Comparison of ENCODE assay signal across 8 cellular contexts in the genomic region with DNA sequence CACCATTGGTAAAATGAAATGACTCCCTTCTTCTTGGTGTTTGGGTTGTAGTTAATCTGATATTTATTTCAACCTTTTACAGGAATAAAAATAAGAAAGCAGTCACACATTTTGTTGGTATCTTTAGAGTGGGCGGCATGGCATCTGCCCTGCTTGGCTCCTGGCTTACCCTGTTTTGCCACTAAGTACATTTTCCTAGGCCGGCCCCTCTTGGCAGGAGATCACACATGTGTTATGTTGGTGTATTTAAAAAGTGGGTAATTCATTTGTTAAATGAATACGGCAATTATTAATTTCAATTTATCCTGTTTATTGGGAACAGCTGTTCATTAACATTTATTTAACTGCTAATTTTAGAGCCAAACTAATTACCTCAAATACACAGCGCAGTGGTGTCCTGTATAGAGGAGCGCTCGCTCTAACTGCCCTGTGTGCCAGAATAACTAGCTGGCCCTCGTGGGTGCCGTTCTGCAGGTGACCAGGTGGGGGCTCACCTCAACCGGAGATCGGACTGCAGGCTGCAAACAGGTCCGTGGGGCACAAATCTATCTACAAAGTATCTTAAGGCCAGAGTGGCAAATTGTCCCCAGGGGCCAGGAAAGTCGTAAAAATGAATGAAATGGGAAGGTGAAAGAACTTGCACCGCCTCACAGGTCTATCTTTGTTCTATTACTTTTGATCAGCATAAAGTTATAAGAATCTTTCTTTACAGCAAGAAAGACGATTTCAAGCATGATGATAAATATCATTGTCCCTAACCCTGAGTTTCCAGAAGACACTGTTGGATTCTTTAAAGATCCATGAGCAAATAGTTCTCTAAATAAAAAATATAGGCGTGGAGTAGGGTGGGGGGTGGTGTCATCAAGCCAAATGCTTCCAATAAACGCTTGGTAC. TPM values are rescaled to one million over a fixed set of nuclear protein-coding genes. Genes with fewer than 3 reads are reported as not detected.
DNase-seq lines count a peak whose midpoint lies in the region; ATAC-seq and TF ChIP-seq lines count a peak whose summit lies in the region.

No MANE protein-coding gene starts in this region.

- H3K4me1 ChIP-seq in stomach, result peaks cover 0 to 5% (median 0%) of the 10 kb centered on the region in 4 donors

- no peak for TF ChIP-seq EP300 in neural cell (conservative IDR thresholded peaks at IDR 0.05; ENCODE audit: poor library complexity, severe bottlenecking)
- no peak for TF ChIP-seq EP300 in stomach (IDR thresholded peaks at IDR 0.05)

- intact Hi-C loops in stomach (cut with DNase I; ENCODE audit: low total_unique reads), result loop anchor here (5.0 kb wide), 1 partner anchor 425 kb away; no protein-coding TSS in a partner anchor

- DNase-seq in DMS 273 (lab: John Stamatoyannopoulos, UW; ENCODE audit: unreplicated experiment), result peak; percentile 91
- peak; percentile 43 for DNase-seq in NOMO-1 treated with DMSO at 0.1 percent for 48 hours (lab: John Stamatoyannopoulos, UW; ENCODE audit: unreplicated experiment)
- peak; percentile 57 for DNase-seq in activated T-cell treated with anti-CD3 and anti-CD28 coated beads for 1 hour (ENCODE audit: low read depth)
- peak; percentile 80 for DNase-seq in stomach

- TF ChIP-seq RAD21 in neural cell (conservative IDR thresholded peaks at IDR 0.05), result peak; percentile 97

- no peak overlapping the region for H2AFZ ChIP-seq in neural cell (ENCODE audit: low read depth, low read length)

- H3K9me3 ChIP-seq in neural cell (ENCODE audit: low read length), result no peaks in the 10 kb centered on the region
- no peaks in the 10 kb centered on the region for H3K9me3 ChIP-seq in stomach

- whole genome bisulfite sequencing in stomach, 5 donors, result 20 to 26% (median 24%) methylated on average over 16 of the region's 16 CpGs

- H3K4me2 ChIP-seq in neural cell (ENCODE audit: low read length), result no peak overlapping the region

- no peaks in the 10 kb centered on the region for H3F3A ChIP-seq in neural cell (ENCODE audit: insufficient read depth, low read length, poor library complexity, severe bottlenecking)

- no peaks in the 10 kb centered on the region for H3K9me2 ChIP-seq in neural cell (ENCODE audit: insufficient read depth, low read length)

- TF ChIP-seq POLR2A in stomach (IDR thresholded peaks at IDR 0.05), result no peak

- H3K36me3 ChIP-seq in neural cell (ENCODE audit: insufficient read depth, low read length) (no peaks in the 10 kb centered on the region), stomach (no peaks in the 10 kb centered on the region)

- ATAC-seq in GM21360 (IDR thresholded peaks at IDR 0.05; ENCODE audit: unreplicated experiment) (peak; percentile 99), HG03571 (IDR thresholded peaks at IDR 0.05; ENCODE audit: unreplicated experiment) (peak; percentile 94), esophagus mucosa (peak; percentile 86)

- H3K79me2 ChIP-seq in neural cell (replicated peaks; ENCODE audit: insufficient read depth, low read length), result no peaks in the 10 kb centered on the region

- H3K9ac ChIP-seq in neural cell (ENCODE audit: low read length), result no peak overlapping the region

- H3K4me3 ChIP-seq in neural cell (ENCODE audit: low read length) (no peak overlapping the region), stomach (no peak overlapping the region)

- H3K27ac ChIP-seq in neural cell (ENCODE audit: low read length) (no peak overlapping the region), stomach (no peak overlapping the region)

- H4K20me1 ChIP-seq in neural cell (ENCODE audit: insufficient read depth), result no peaks in the 10 kb centered on the region

- TF ChIP-seq CTCF in neural cell (IDR thresholded peaks at IDR 0.05; ENCODE audit: poor library complexity, severe bottlenecking), result peak; percentile 93
- TF ChIP-seq CTCF in stomach (IDR thresholded peaks at IDR 0.05), result peak in 5 of 7 experiments; percentile 56 to 85 (median 73)

- H3K27me3 ChIP-seq in neural cell (ENCODE audit: insufficient read depth, low read depth, low read length), result no peaks in the 10 kb centered on the region
- H3K27me3 ChIP-seq in stomach, result no peaks in the 10 kb centered on the region

TF ChIP-seq in neural cell, 6 proteins besides CTCF, POLR2A, EP300 and RAD21:
- no peak for TF ChIP-seq TAF1 (IDR thresholded peaks at IDR 0.05; ENCODE audit: low read depth)
- peak; percentile 98 for TF ChIP-seq SMC3 (conservative IDR thresholded peaks at IDR 0.05; ENCODE audit: poor library complexity)

RNA-seq across cellular contexts. Expression of gene GPR151, which starts 26.2 kb away (rescaled TPM):
- total RNA-seq in esophagus mucosa (not detected), stomach (not detected)
- polyA plus RNA-seq in neural cell (0.90 and 1.0 TPM in 2 replicates), stomach (not detected)
- polyA minus RNA-seq in neural cell, result 0.81 and 0.97 TPM in 2 replicates
